8 cellular contexts compared by ENCODE assay signal in the genomic region with DNA sequence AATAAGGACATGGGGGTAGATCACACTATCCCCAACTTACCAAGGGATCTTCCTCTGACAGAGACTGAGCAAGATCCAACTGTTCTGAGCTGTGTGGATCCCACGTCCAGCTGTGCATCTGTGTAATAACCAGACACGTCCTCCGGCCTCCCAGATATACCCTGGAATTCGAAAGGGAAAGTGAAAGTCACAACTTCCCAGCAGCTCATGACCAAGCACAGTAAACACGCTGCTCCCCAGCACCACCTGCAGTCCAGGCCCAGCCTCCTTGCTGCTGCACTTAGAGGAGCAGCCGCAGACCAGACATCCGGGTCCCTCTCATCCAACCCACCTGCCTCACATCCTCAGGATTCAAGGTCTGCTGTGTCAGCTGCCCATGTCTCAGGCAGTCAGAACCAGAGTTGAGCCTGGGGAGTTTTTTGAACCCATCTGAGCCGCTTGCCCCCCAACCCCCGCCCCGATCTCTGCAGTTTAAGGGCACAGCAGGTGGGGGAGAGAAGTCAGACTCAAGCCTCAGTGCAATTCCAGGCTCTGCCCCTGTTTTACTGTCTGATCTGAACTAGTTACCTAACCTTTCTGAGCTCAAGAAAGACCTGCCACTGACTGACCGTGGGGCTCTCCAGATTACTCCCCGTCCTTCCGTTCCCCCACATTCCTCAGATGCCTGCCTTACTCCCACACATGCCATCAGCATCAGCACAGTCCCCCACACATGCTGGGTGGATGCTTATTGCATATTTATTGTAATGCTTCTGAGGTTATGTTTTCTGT. TPM values are rescaled to one million over a fixed set of nuclear protein-coding genes. Genes with fewer than 3 reads are reported as not detected.
DNase-seq lines count a peak whose midpoint lies in the region; ATAC-seq and TF ChIP-seq lines count a peak whose summit lies in the region.

A gene with protein sequence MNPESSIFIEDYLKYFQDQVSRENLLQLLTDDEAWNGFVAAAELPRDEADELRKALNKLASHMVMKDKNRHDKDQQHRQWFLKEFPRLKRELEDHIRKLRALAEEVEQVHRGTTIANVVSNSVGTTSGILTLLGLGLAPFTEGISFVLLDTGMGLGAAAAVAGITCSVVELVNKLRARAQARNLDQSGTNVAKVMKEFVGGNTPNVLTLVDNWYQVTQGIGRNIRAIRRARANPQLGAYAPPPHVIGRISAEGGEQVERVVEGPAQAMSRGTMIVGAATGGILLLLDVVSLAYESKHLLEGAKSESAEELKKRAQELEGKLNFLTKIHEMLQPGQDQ (minus strand): TSS at position 127 of the 771 bp plus-strand sequence. CDS start 6,365 bp downstream, outside the sequence.

- H3K4me2 ChIP-seq in DND-41 (ENCODE audit: insufficient read depth, low read length) (peak within 1 kb of the TSS; percentile 95), KMS-11 (peak within 1 kb of the TSS; percentile 97)

- H3K27me3 Mint-ChIP-seq in activated T-helper 2 cell treated with anti-CD3 and anti-CD28 coated beads, Interferon-gamma antibody, Interleukin-2, Interleukin-4, amounts not matched to agents 10 μg/mL and 5 μg/mL and 100 μg/mL, durations not matched to agents 14 hours and 24 hours and 36 hours (ENCODE audit: low read depth) = no peaks in the 10 kb centered on the region
- H3K27me3 Mint-ChIP-seq in natural killer cell (ENCODE audit: low read depth in 2 of 2) = no peaks in the 10 kb centered on the region

- H2AFZ ChIP-seq in DND-41 (ENCODE audit: low read depth, low read length) (peak within 1 kb of the TSS; percentile 74), KMS-11 (ENCODE audit: low read depth) (peak within 1 kb of the TSS; percentile 72)

- peak within 1 kb of the TSS; percentile 75 for H3K9ac ChIP-seq in DND-41 (ENCODE audit: low read depth, low read length)
- peak within 1 kb of the TSS; percentile 66 for H3K9ac ChIP-seq in KMS-11

- H3K27ac ChIP-seq in DND-41 (ENCODE audit: low read length) (peak within 1 kb of the TSS; percentile 81), KMS-11 (peak within 1 kb of the TSS; percentile 66)

- no peaks in the 10 kb centered on the region for H4K20me1 ChIP-seq in DND-41 (ENCODE audit: insufficient read depth, low read length)
- H4K20me1 ChIP-seq in KMS-11 (ENCODE audit: insufficient read depth) = no peaks in the 10 kb centered on the region

- H3K27ac Mint-ChIP-seq in activated T-helper 2 cell treated with anti-CD3 and anti-CD28 coated beads, Interferon-gamma antibody, Interleukin-2, Interleukin-4, amounts not matched to agents 10 μg/mL and 5 μg/mL and 100 μg/mL, durations not matched to agents 14 hours and 24 hours and 36 hours = peak within 1 kb of the TSS; percentile 93
- H3K27ac Mint-ChIP-seq in natural killer cell = peak within 1 kb of the TSS; percentile 98

- H3K79me2 ChIP-seq in DND-41 (ENCODE audit: insufficient read depth, low read length) (peaks cover 46% of the 10 kb centered on the region), KMS-11 (ENCODE audit: insufficient read depth, low read depth) (peaks cover 36% of the 10 kb centered on the region)

- H3K36me3 ChIP-seq in DND-41 (ENCODE audit: insufficient read depth, low read length) = peaks cover 25% of the 10 kb centered on the region
- no peaks in the 10 kb centered on the region for H3K36me3 ChIP-seq in KMS-11 (ENCODE audit: insufficient read depth)

- DNase-seq in DND-41 (peak; percentile 95), RPMI7951 (ENCODE audit: low read depth) (peak; percentile 94), fibroblast of peridontal ligament (ENCODE audit: extremely low read depth) (peak; percentile 92), natural killer cell (peak; percentile 74)
- peak; percentile 87 for DNase-seq in activated T-helper 2 cell treated with anti-CD3 and anti-CD28 coated beads, Interferon-gamma antibody, Interleukin-2, Interleukin-4, amounts not matched to agents 10 μg/mL and 5 μg/mL and 100 μg/mL, durations not matched to agents 14 hours and 24 hours and 36 hours (ENCODE audit: low spot score)
- peak; percentile 80 for DNase-seq in stimulated activated naive CD4-positive, alpha-beta T cell treated with Interleukin-2 at 50 U/mL for 16 hours (lab: John Stamatoyannopoulos, UW)

- peaks cover 35% of the 10 kb centered on the region for H3K4me1 Mint-ChIP-seq in activated T-helper 2 cell treated with anti-CD3 and anti-CD28 coated beads, Interferon-gamma antibody, Interleukin-2, Interleukin-4, amounts not matched to agents 10 μg/mL and 5 μg/mL and 100 μg/mL, durations not matched to agents 14 hours and 24 hours and 36 hours (ENCODE audit: low read depth)
- peaks cover 49 to 52% of the 10 kb centered on the region in 2 donors for H3K4me1 Mint-ChIP-seq in natural killer cell

- H3K4me1 ChIP-seq in DND-41 (ENCODE audit: insufficient read depth, low read length) (peaks cover 41% of the 10 kb centered on the region), KMS-11 (ENCODE audit: low read depth, poor library complexity, severe bottlenecking) (peaks cover 26% of the 10 kb centered on the region)

- intact Hi-C loops in activated T-helper 2 cell treated with anti-CD3 and anti-CD28 coated beads, Interferon-gamma antibody, Interleukin-2, Interleukin-4, amounts not matched to agents 10 μg/mL and 5 μg/mL and 100 μg/mL, durations not matched to agents 14 hours and 24 hours and 36 hours (cut with micrococcal nuclease) = loop anchor here (1.0 to 2.0 kb wide), 5 partner anchors 14 to 591 kb away; partner anchors contain the start of genes APOL1, APOL3 and APOL6
- intact Hi-C loops in natural killer cell (cut with micrococcal nuclease) = loop anchor here (5.0 kb wide), 2 partner anchors 38 to 77 kb away; partner anchors contain the start of gene APOL3

- H3K4me3 Mint-ChIP-seq in activated T-helper 2 cell treated with anti-CD3 and anti-CD28 coated beads, Interferon-gamma antibody, Interleukin-2, Interleukin-4, amounts not matched to agents 10 μg/mL and 5 μg/mL and 100 μg/mL, durations not matched to agents 14 hours and 24 hours and 36 hours (ENCODE audit: low read depth) = peak within 1 kb of the TSS; percentile 95
- H3K4me3 Mint-ChIP-seq in natural killer cell = peak within 1 kb of the TSS; percentile 99

- TF ChIP-seq CTCF in DND-41 (IDR thresholded peaks at IDR 0.05; ENCODE audit: borderline replicate concordance, extremely low read depth, low read length, poor library complexity, severe bottlenecking) (peak; percentile 88), KMS-11 (conservative IDR thresholded peaks at IDR 0.05; ENCODE audit: low read depth, low read length) (peak; percentile 61), natural killer cell (IDR thresholded peaks at IDR 0.05) (peak; percentile 57)

- H3K36me3 Mint-ChIP-seq in activated T-helper 2 cell treated with anti-CD3 and anti-CD28 coated beads, Interferon-gamma antibody, Interleukin-2, Interleukin-4, amounts not matched to agents 10 μg/mL and 5 μg/mL and 100 μg/mL, durations not matched to agents 14 hours and 24 hours and 36 hours (ENCODE audit: low read depth) = peaks cover 40% of the 10 kb centered on the region
- H3K36me3 Mint-ChIP-seq in natural killer cell = peaks cover 11% of the 10 kb centered on the region

- ATAC-seq in DND-41 (ENCODE audit: insufficient read depth, low read depth) = peak; percentile 94
- peak; percentile 86 for ATAC-seq in GM21723 (IDR thresholded peaks at IDR 0.05; ENCODE audit: unreplicated experiment)
- ATAC-seq in natural killer cell = peak; percentile 94 to 98 (median 95)

- peaks cover 18% of the 10 kb centered on the region for H3K9me3 Mint-ChIP-seq in activated T-helper 2 cell treated with anti-CD3 and anti-CD28 coated beads, Interferon-gamma antibody, Interleukin-2, Interleukin-4, amounts not matched to agents 10 μg/mL and 5 μg/mL and 100 μg/mL, durations not matched to agents 14 hours and 24 hours and 36 hours
- H3K9me3 Mint-ChIP-seq in natural killer cell = peaks cover 0 to 3% of the 10 kb centered on the region in 2 donors

- H3K27me3 ChIP-seq in DND-41 (ENCODE audit: insufficient read depth, low read length, poor library complexity) (no peaks in the 10 kb centered on the region), KMS-11 (ENCODE audit: insufficient read depth, low read depth) (no peaks in the 10 kb centered on the region)

- H3K9me3 ChIP-seq in DND-41 (ENCODE audit: insufficient read depth, low read length, severe bottlenecking) = no peaks in the 10 kb centered on the region

- H3K4me3 ChIP-seq in DND-41 (ENCODE audit: low read depth in 1 of 2, low read length in 2 of 2) (peak within 1 kb of the TSS; percentile 55 to 66), KMS-11 (IDR thresholded peaks at IDR 0.05; ENCODE audit: insufficient read depth, low read depth, low read length) (no peak within 1 kb of the TSS)

RNA-seq across cellular contexts. Expression of the gene that starts here (rescaled TPM):
- 25.6 and 37.0 TPM in 2 replicates for total RNA-seq in RPMI7951 (2014; rRNA removed; shearing (Covaris generic))
- total RNA-seq in activated T-helper 2 cell treated with anti-CD3 and anti-CD28 coated beads, Interferon-gamma antibody, Interleukin-2, Interleukin-4, amounts not matched to agents 10 μg/mL and 5 μg/mL and 100 μg/mL, durations not matched to agents 14 hours and 24 hours and 36 hours = 54.7 and 55.4 TPM in 2 replicates
- 100 to 1,000 TPM in 1 of 3 donors, 10 to 100 TPM in 2; 51.7 to 112 (median 67.2) TPM for total RNA-seq in natural killer cell
